1 cellular context compared by ENCODE assay signal in genomic region chr11:67558084-67558772, GRCh38.
TF ChIP-seq lines count a peak whose summit lies in the region.

No MANE protein-coding gene starts in this region.

TF ChIP-seq in GM12878, 131 proteins besides CTCF, POLR2A, EP300 and RAD21 (continues in another document):
- TF ChIP-seq ATF7 (IDR thresholded peaks at IDR 0.05; ENCODE audit: low read depth) = peak; percentile 49; the same call in 1 of the 2 replicates
- no peak for TF ChIP-seq YY1 (IDR thresholded peaks at IDR 0.05; ENCODE audit: low read depth, low read length)
- TF ChIP-seq TCF3 (IDR thresholded peaks at IDR 0.05; ENCODE audit: borderline replicate concordance, insufficient read depth, low read depth, low read length) = no peak
- TF ChIP-seq ETV6 (conservative IDR thresholded peaks at IDR 0.05 in 1 of 2, IDR thresholded peaks at IDR 0.05 in 1 of 2; ENCODE audit: borderline replicate concordance in 1 of 2, low read depth in 1 of 2) = peak in 1 of 2 experiments; percentile 14; a peak in 1 of 4 replicates
- TF ChIP-seq CBX3 (IDR thresholded peaks at IDR 0.05; ENCODE audit: borderline replicate concordance, low read depth) = no peak
- TF ChIP-seq SMAD1 (IDR thresholded peaks at IDR 0.05; ENCODE audit: low read depth, partially characterized antibody) = no peak
- TF ChIP-seq GATAD2B (conservative IDR thresholded peaks at IDR 0.05; ENCODE audit: low read depth) = peak; percentile 76
- no peak for TF ChIP-seq BACH1 (IDR thresholded peaks at IDR 0.05; ENCODE audit: borderline replicate concordance)
- TF ChIP-seq MXI1 (IDR thresholded peaks at IDR 0.05; ENCODE audit: low read depth, low read length) = peak; percentile 44; the same call in 1 of the 2 replicates
- TF ChIP-seq WRNIP1 (IDR thresholded peaks at IDR 0.05; ENCODE audit: borderline replicate concordance, low read depth, low read length) = no peak
- TF ChIP-seq PAX5 (IDR thresholded peaks at IDR 0.05; ENCODE audit: borderline replicate concordance, low read depth, low read length) = peak; percentile 84
- TF ChIP-seq ATF2 (IDR thresholded peaks at IDR 0.05; ENCODE audit: low read length) = peak; percentile 43; the same call in 1 of the 2 replicates
- TF ChIP-seq BCLAF1 (IDR thresholded peaks at IDR 0.05) = no peak
- TF ChIP-seq CREB1 (IDR thresholded peaks at IDR 0.05; ENCODE audit: low read depth) = no peak
- no peak for TF ChIP-seq JUND (IDR thresholded peaks at IDR 0.05; ENCODE audit: low read depth, low read length)
- TF ChIP-seq GABPA (IDR thresholded peaks at IDR 0.05; ENCODE audit: low read depth) = no peak
- TF ChIP-seq USF1 (IDR thresholded peaks at IDR 0.05; ENCODE audit: borderline replicate concordance, extremely low read length, insufficient read depth, low read depth, low read length) = no peak
- TF ChIP-seq NFIC (IDR thresholded peaks at IDR 0.05; ENCODE audit: low read depth, low read length) = peak; percentile 53
- no peak for TF ChIP-seq ZNF384 (IDR thresholded peaks at IDR 0.05; ENCODE audit: borderline replicate concordance, low read depth, low read length)
- peak; percentile 75 to 76; a peak in 3 of 4 replicates for TF ChIP-seq IKZF2 (IDR thresholded peaks at IDR 0.05)
- no peak for TF ChIP-seq POLR2AphosphoS2 (IDR thresholded peaks at IDR 0.05; ENCODE audit: low read depth, low read length)
- TF ChIP-seq FOXM1 (IDR thresholded peaks at IDR 0.05; ENCODE audit: low read depth, low read length) = 0 out of 2 replicates have a peak, but pooled peaks have one; percentile 43
- TF ChIP-seq NR2C2 (IDR thresholded peaks at IDR 0.05; ENCODE audit: borderline replicate concordance, control insufficient read depth, insufficient read length, low read depth) = no peak
- no peak for TF ChIP-seq ZBTB4 (CRISPR knock-in tag; IDR thresholded peaks at IDR 0.05)
- 0 out of 2 replicates have a peak, but pooled peaks have one; percentile 33 for TF ChIP-seq CBFB (IDR thresholded peaks at IDR 0.05; ENCODE audit: low read depth)
- no peak for TF ChIP-seq ZBED1 (IDR thresholded peaks at IDR 0.05; ENCODE audit: borderline replicate concordance)
- no peak for TF ChIP-seq NFXL1 (IDR thresholded peaks at IDR 0.05; ENCODE audit: borderline replicate concordance)
- no peak for TF ChIP-seq SRF (IDR thresholded peaks at IDR 0.05; ENCODE audit: low read depth in 2 of 2, low read length in 2 of 2)
- peak; percentile 59; the same call in 1 of the 2 replicates for TF ChIP-seq ZSCAN29 (IDR thresholded peaks at IDR 0.05)
- TF ChIP-seq MEF2A (IDR thresholded peaks at IDR 0.05; ENCODE audit: insufficient read depth, low read depth, low read length) = 0 out of 2 replicates have a peak, but pooled peaks have one; percentile 56
- peak; percentile 70; the same call in 1 of the 2 replicates for TF ChIP-seq NR2F1 (conservative IDR thresholded peaks at IDR 0.05)
- peak; percentile 90 for TF ChIP-seq TCF12 (IDR thresholded peaks at IDR 0.05; ENCODE audit: low read depth, low read length)
- no peak for TF ChIP-seq E4F1 (IDR thresholded peaks at IDR 0.05; ENCODE audit: borderline replicate concordance, partially characterized antibody)
- no peak for TF ChIP-seq PBX3 (IDR thresholded peaks at IDR 0.05; ENCODE audit: insufficient replicate concordance, low read depth, low read length)
- TF ChIP-seq CEBPB (IDR thresholded peaks at IDR 0.05; ENCODE audit: borderline replicate concordance in 1 of 2, low read depth in 2 of 2, low read length in 2 of 2) = no peak
- no peak for TF ChIP-seq ZNF592 (IDR thresholded peaks at IDR 0.05)
- no peak for TF ChIP-seq ZNF24 (IDR thresholded peaks at IDR 0.05)
- TF ChIP-seq SIN3A (IDR thresholded peaks at IDR 0.05; ENCODE audit: low read depth, low read length) = no peak
- no peak for TF ChIP-seq BMI1 (IDR thresholded peaks at IDR 0.05; ENCODE audit: borderline replicate concordance)
- no peak for TF ChIP-seq PML (IDR thresholded peaks at IDR 0.05; ENCODE audit: low read length)
- TF ChIP-seq KDM1A (IDR thresholded peaks at IDR 0.05; ENCODE audit: borderline replicate concordance) = no peak
- TF ChIP-seq NR2C1 (IDR thresholded peaks at IDR 0.05) = no peak
- no peak for TF ChIP-seq ATF3 (IDR thresholded peaks at IDR 0.05; ENCODE audit: borderline replicate concordance, extremely low read depth, low read depth, low read length)
- TF ChIP-seq TBL1XR1 (IDR thresholded peaks at IDR 0.05; ENCODE audit: low read depth, low read length) = 0 out of 2 replicates have a peak, but pooled peaks have one; percentile 34
- no peak for TF ChIP-seq NFYA (IDR thresholded peaks at IDR 0.05; ENCODE audit: borderline replicate concordance, low read depth, low read length)
- TF ChIP-seq SMARCA5 (IDR thresholded peaks at IDR 0.05) = no peak
- TF ChIP-seq NBN (IDR thresholded peaks at IDR 0.05) = peak; percentile 67; the same call in 1 of the 2 replicates
- no peak for TF ChIP-seq SMAD5 (IDR thresholded peaks at IDR 0.05; ENCODE audit: low read depth)
